In genomic region chr1:24417681-24418080, GRCh38 we compare ENCODE assay signal across 9 cellular contexts. TPM values are rescaled to one million over a fixed set of nuclear protein-coding genes. Genes with fewer than 3 reads are reported as not detected.
A peak's percentile ranks its signal among the peaks of the same experiment; 100 is the strongest.
DNase-seq lines count a peak whose midpoint lies in the region; ATAC-seq and TF ChIP-seq lines count a peak whose summit lies in the region.
"Had no signal": no experiment of that assay in that cellular context is flagged by ENCODE, and none has a peak within 500 bp of the region (broad histone marks: within the 10 kb centered on the region; RNA-seq: fewer than 3 reads in every experiment).

No MANE protein-coding gene starts in this region.

- ATAC-seq in central memory CD8-positive, alpha-beta T cell (replicated peaks; ENCODE audit: extremely low read depth, poor library complexity, severe bottlenecking): no peak
- ATAC-seq in GM19397 (IDR thresholded peaks at IDR 0.05; ENCODE audit: unreplicated experiment) (no peak), HG03095 (IDR thresholded peaks at IDR 0.05; ENCODE audit: unreplicated experiment) (no peak)

- intact Hi-C loops in tibial artery (cut with DNase I; ENCODE audit: low total_unique reads): no loop called here

- no peak overlapping the region for H4K8ac ChIP-seq in trophoblast cell (ENCODE audit: low read depth, low read length)

- no peak overlapping the region for H2BK5ac ChIP-seq in trophoblast cell (ENCODE audit: low read depth, low read length, poor library complexity)

- DNase-seq in EL (peak; percentile 82), NCI-H69 (lab: John Stamatoyannopoulos, UW) (peak; percentile 7), trophoblast cell (peak; percentile 33 to 41), tibial artery (no peak)
- DNase-seq in central memory CD8-positive, alpha-beta T cell (ENCODE audit: low spot score in 2 of 2): no peak
- DNase-seq: KG1, OCI-M1 had no signal

- H3K27ac ChIP-seq in trophoblast cell (ENCODE audit: low read depth, low read length) (no peak overlapping the region), tibial artery (no peak overlapping the region)

- H3K4me3 Mint-ChIP-seq in central memory CD8-positive, alpha-beta T cell: peak overlapping the region; percentile 91

- H3K9me3 ChIP-seq in trophoblast cell (ENCODE audit: insufficient read depth, low read depth, low read length) (no peaks in the 10 kb centered on the region), tibial artery (no peaks in the 10 kb centered on the region)

- H3K36me3 ChIP-seq in trophoblast cell (ENCODE audit: control insufficient read depth in 1 of 2, insufficient read depth in 2 of 2, low read length in 2 of 2) (peaks cover 0 to 3% of the 10 kb centered on the region in 2 experiments), tibial artery (peaks cover 0 to 7% (median 0%) of the 10 kb centered on the region in 3 donors)

- no peak for TF ChIP-seq CTCF in tibial artery (IDR thresholded peaks at IDR 0.05)

- peaks cover 5 to 12% of the 10 kb centered on the region in 2 experiments for H3K4me1 ChIP-seq in trophoblast cell (ENCODE audit: control insufficient read depth in 1 of 2, insufficient read depth in 2 of 2, low read length in 2 of 2)
- peaks cover 0 to 28% (median 13%) of the 10 kb centered on the region in 4 donors for H3K4me1 ChIP-seq in tibial artery

- no peak overlapping the region for H4K91ac ChIP-seq in trophoblast cell (ENCODE audit: low read depth, low read length)

- H3K79me2 ChIP-seq in trophoblast cell (ENCODE audit: control insufficient read depth, insufficient read depth, low read length, poor library complexity): peaks cover 2% of the 10 kb centered on the region

- H3K9ac ChIP-seq in trophoblast cell (ENCODE audit: low read length): no peak overlapping the region

- no peak overlapping the region for H3K4me2 ChIP-seq in trophoblast cell (ENCODE audit: low read length)

- H3K27me3 Mint-ChIP-seq in central memory CD8-positive, alpha-beta T cell: no peaks in the 10 kb centered on the region

- no peaks in the 10 kb centered on the region for H3K9me3 Mint-ChIP-seq in central memory CD8-positive, alpha-beta T cell

- no peak overlapping the region for H3K14ac ChIP-seq in trophoblast cell (ENCODE audit: low read length)

- H3K4me3 ChIP-seq in trophoblast cell (ENCODE audit: low read depth, low read length) (no peak overlapping the region), tibial artery (no peak overlapping the region)

- WGBS in trophoblast cell (ENCODE audit: extremely low coverage, insufficient coverage, insufficient read length): no CpG with 5 or more reads among the region's 1 CpG

- H3K79me1 ChIP-seq in trophoblast cell (ENCODE audit: low read length): peaks cover 10% of the 10 kb centered on the region

- H3K23ac ChIP-seq in trophoblast cell (ENCODE audit: low read length): no peak overlapping the region

- peaks cover 45% of the 10 kb centered on the region for H3K36me3 Mint-ChIP-seq in central memory CD8-positive, alpha-beta T cell (ENCODE audit: insufficient read depth)

- no peak overlapping the region for H3K4ac ChIP-seq in trophoblast cell (ENCODE audit: low read depth, low read length)

- no peak overlapping the region for H3K27ac Mint-ChIP-seq in central memory CD8-positive, alpha-beta T cell (ENCODE audit: low read depth)

- no peak overlapping the region for H4K12ac ChIP-seq in trophoblast cell (ENCODE audit: low read depth, low read length)

- H3K18ac ChIP-seq in trophoblast cell (ENCODE audit: low read length): no peak overlapping the region

- no peaks in the 10 kb centered on the region for H3K27me3 ChIP-seq in trophoblast cell (ENCODE audit: insufficient read depth, low read length)
- peaks cover 0 to 15% of the 10 kb centered on the region in 2 donors for H3K27me3 ChIP-seq in tibial artery

- H2BK120ac ChIP-seq in trophoblast cell (ENCODE audit: insufficient read depth, low read length, poor library complexity): no peak overlapping the region

- H2AFZ ChIP-seq in trophoblast cell (ENCODE audit: insufficient read depth, low read length, poor library complexity): no peak overlapping the region

- H2BK12ac ChIP-seq in trophoblast cell (ENCODE audit: low read length): no peak overlapping the region

- peaks cover 65% of the 10 kb centered on the region for H3K4me1 Mint-ChIP-seq in central memory CD8-positive, alpha-beta T cell

- H2AK5ac ChIP-seq in trophoblast cell (ENCODE audit: low read length): no peak overlapping the region

RNA-seq across cellular contexts. Expression of gene NIPAL3, which starts 2.1 kb away (rescaled TPM):
- polyA plus RNA-seq in trophoblast cell (2013): 17.7 and 18.4 TPM in 2 replicates

RNA-seq across cellular contexts. Expression of gene STPG1, which starts 4.1 kb away (rescaled TPM):
- polyA plus RNA-seq in trophoblast cell (2013): 6.1 and 6.6 TPM in 2 replicates

Comparison
In these comparisons a context has a peak if more than half of its experiments do, and no peak if none do; other contexts are left out.
1. DNase-seq: peak in EL (single experiment), NCI-H69 (single experiment) and trophoblast cell (2 of 2); none in central memory CD8-positive, alpha-beta T cell (0 of 2) and tibial artery (0 of 2).